9 cellular contexts compared by ENCODE assay signal in the genomic region with DNA sequence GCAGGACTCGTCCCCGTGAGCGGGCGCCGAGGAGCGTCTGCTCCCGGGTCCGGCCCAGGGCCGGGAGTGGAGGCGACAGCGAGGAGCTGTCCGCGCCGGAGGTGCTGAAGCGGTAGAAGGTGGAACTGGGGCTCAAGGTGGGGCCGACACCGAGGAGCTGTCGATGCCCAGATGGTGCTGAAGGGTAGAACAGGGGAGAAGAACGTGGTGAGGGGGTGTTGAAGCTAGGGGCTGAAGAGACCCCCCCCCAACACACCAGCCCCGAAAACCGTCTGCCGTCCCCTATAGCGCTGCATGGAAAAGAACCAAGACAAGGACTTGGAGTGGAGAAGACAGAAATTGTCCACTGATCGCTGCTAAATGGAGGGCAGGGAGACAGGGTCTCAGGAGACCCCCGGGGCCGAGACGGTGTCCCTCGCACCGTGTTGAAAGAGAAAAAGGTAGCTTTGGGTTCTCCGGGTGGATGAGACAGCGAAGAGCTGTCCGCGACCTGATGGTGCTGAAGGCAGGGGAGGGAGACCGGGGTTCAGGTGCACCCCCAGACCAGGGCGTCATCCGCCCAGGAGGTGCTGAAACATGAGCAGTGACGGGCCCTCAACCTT. TPM values are rescaled to one million over a fixed set of nuclear protein-coding genes. Genes with fewer than 3 reads are reported as not detected.
DNase-seq lines count a peak whose midpoint lies in the region; ATAC-seq and TF ChIP-seq lines count a peak whose summit lies in the region.
"Had no signal": no experiment of that assay in that cellular context is flagged by ENCODE, and none has a peak within 500 bp of the region (broad histone marks: within the 10 kb centered on the region; RNA-seq: fewer than 3 reads in every experiment).

No MANE protein-coding gene starts in this region.

- no peaks in the 10 kb centered on the region for H4K20me1 ChIP-seq in OCI-LY7 (ENCODE audit: insufficient read depth, low read length)

- H3K27ac ChIP-seq in OCI-LY7 (ENCODE audit: low read depth, low read length, poor library complexity, severe bottlenecking), result no peak overlapping the region
- no peak overlapping the region for H3K27ac ChIP-seq in thyroid gland

- CTCF ChIA-PET in OCI-LY7 (lab: Charles Lee; ENCODE audit: unreplicated experiment), result no interaction called here

- DNase-seq in NCI-H2196 (lab: John Stamatoyannopoulos, UW; ENCODE audit: unreplicated experiment) (peak; percentile 58), NCI-H2196 treated with DMSO at 0.1 percent for 48 hours (lab: John Stamatoyannopoulos, UW; ENCODE audit: unreplicated experiment) (no peak), OCI-LY7 (ENCODE audit: low spot score) (peak; percentile 37), immature natural killer cell (peak; percentile 49 to 59 (median 59)), thyroid gland (peak; percentile 32 to 54), GOT3 (lab: John Stamatoyannopoulos, UW) (no peak)
- peak; percentile 48 for DNase-seq in activated naive CD4-positive, alpha-beta T cell treated with anti-CD3 and anti-CD28 coated beads, Interleukin-2, amount 50 U/mL, for 16 hours

- H3K36me3 ChIP-seq in OCI-LY7 (ENCODE audit: insufficient read depth, low read length) (no peaks in the 10 kb centered on the region), thyroid gland (no peaks in the 10 kb centered on the region)

- no peak overlapping the region for H3K4me3 ChIP-seq in OCI-LY7 (ENCODE audit: low read depth, low read length, poor library complexity, severe bottlenecking)
- H3K4me3 ChIP-seq in thyroid gland (replicated peaks in 1 of 3), result no peak overlapping the region

- H3K79me2 ChIP-seq in OCI-LY7 (ENCODE audit: insufficient read depth, low read depth, low read length), result no peaks in the 10 kb centered on the region

- ATAC-seq in HG02623 (IDR thresholded peaks at IDR 0.05; ENCODE audit: unreplicated experiment), result no peak

- peaks cover 10% of the 10 kb centered on the region for H3K27me3 ChIP-seq in thyroid gland

- peaks cover 29% of the 10 kb centered on the region for H3K4me1 ChIP-seq in OCI-LY7 (ENCODE audit: insufficient read depth, low read length, poor library complexity, severe bottlenecking)
- H3K4me1 ChIP-seq in thyroid gland, result no peaks in the 10 kb centered on the region

- H3K4me3 Mint-ChIP-seq in immature natural killer cell, result peak overlapping the region in 1 of 5 donors; percentile 27

- H3K9me2 ChIP-seq in OCI-LY7 (ENCODE audit: insufficient read depth, low read length), result no peaks in the 10 kb centered on the region

- H3K4me1 Mint-ChIP-seq in immature natural killer cell, result peaks cover 6% of the 10 kb centered on the region in 2 donors

- no peak overlapping the region for H3K4me2 ChIP-seq in OCI-LY7 (ENCODE audit: low read length)

- TF ChIP-seq CTCF in OCI-LY7 (conservative IDR thresholded peaks at IDR 0.05; ENCODE audit: low read length), result no peak
- TF ChIP-seq CTCF in thyroid gland (IDR thresholded peaks at IDR 0.05), result no peak

- peaks cover 0 to 7% (median under 1%) of the 10 kb centered on the region in 6 donors for H3K9me3 Mint-ChIP-seq in immature natural killer cell

- BruUV-seq in OCI-LY7 (replicated peaks; lab: Mats Ljungman, UMichigan), result no TSS peak

- no peak overlapping the region for H3K27ac Mint-ChIP-seq in immature natural killer cell

- no peak overlapping the region for H2AFZ ChIP-seq in OCI-LY7 (ENCODE audit: low read length)

- H3K9me3 ChIP-seq in OCI-LY7 (ENCODE audit: low read length) (no peaks in the 10 kb centered on the region), thyroid gland (no peaks in the 10 kb centered on the region)

- peaks cover 15 to 22% (median 19%) of the 10 kb centered on the region in 3 donors for H3K27me3 Mint-ChIP-seq in immature natural killer cell (ENCODE audit: low read depth in 3 of 3)

- 21 to 24% methylated on average over 22 to 34 of the region's 37 CpGs for WGBS in thyroid gland, 2 donors

- no peak for TF ChIP-seq POLR2A in thyroid gland (IDR thresholded peaks at IDR 0.05)

- intact Hi-C loops in OCI-LY7 (cut with micrococcal nuclease; ENCODE audit: unreplicated experiment) (no loop called here), thyroid gland (cut with DNase I) (no loop called here)

- POLR2A ChIA-PET in OCI-LY7 (lab: Charles Lee), result no interaction called here

- no peaks in the 10 kb centered on the region for H3K36me3 Mint-ChIP-seq in immature natural killer cell

RNA-seq across cellular contexts. Expression of a gene that starts 7.1 kb away (rescaled TPM):
- not detected in 2 replicates for total RNA-seq in OCI-LY7 (2014; rRNA removed; shearing (Covaris generic))
- total RNA-seq in OCI-LY7 (2022) (0.77 and 1.4 TPM in 2 replicates), thyroid gland (1 to 10 TPM in 1 of 4 donors, under 1 TPM in 2, not detected in 1; 0.27 to 1.4 (median 0.92) TPM)
- polyA plus RNA-seq in immature natural killer cell, result not detected
- polyA plus RNA-seq: keratinocyte had no signal

RNA-seq across cellular contexts. Expression of a gene that starts 29.5 kb away (rescaled TPM):
- total RNA-seq in OCI-LY7 (2014; rRNA removed; shearing (Covaris generic)), result 2.9 and 4.9 TPM in 2 replicates
- total RNA-seq in OCI-LY7 (2022), result 6.9 and 8.6 TPM in 2 replicates
- 1 to 10 TPM in 2 of 3 donors, under 1 TPM in 1; 0.77 to 1.1 (median 1.1) TPM for polyA plus RNA-seq in immature natural killer cell
- total RNA-seq in thyroid gland, result 1 to 10 TPM in 2 of 4 donors, under 1 TPM in 1, not detected in 1; 0.40 to 2.5 (median 2.0) TPM

RNA-seq across cellular contexts. Expression of a gene that starts 40.3 kb away (rescaled TPM):
- total RNA-seq in OCI-LY7 (2014; rRNA removed; shearing (Covaris generic)), result 21.9 and 23.7 TPM in 2 replicates
- 18.1 and 22.6 TPM in 2 replicates for total RNA-seq in OCI-LY7 (2022)
- polyA plus RNA-seq in immature natural killer cell, result 10 to 100 TPM; 12.2 to 17.7 (median 15.4) TPM
- total RNA-seq in thyroid gland, result 10 to 100 TPM in 3 of 4 donors, 1 to 10 TPM in 1; 4.7 to 57.7 (median 29.3) TPM

RNA-seq across cellular contexts. Expression of a gene that starts 40.9 kb away (rescaled TPM):
- total RNA-seq in OCI-LY7 (2014; rRNA removed; shearing (Covaris generic)), result 0.38 and 3.7 TPM in 2 replicates
- total RNA-seq in OCI-LY7 (2022), result 1.1 and 2.6 TPM in 2 replicates
- under 1 TPM in 1 of 3 donors, not detected in 2; 0.15 TPM for polyA plus RNA-seq in immature natural killer cell
- total RNA-seq in thyroid gland, result 10 to 100 TPM in 1 of 4 donors, 1 to 10 TPM in 3; 5.7 to 17.0 (median 8.9) TPM
- polyA plus RNA-seq: keratinocyte had no signal

RNA-seq across cellular contexts. Expression of a gene that starts 48.1 kb away (rescaled TPM):
- 138 and 144 TPM in 2 replicates for total RNA-seq in OCI-LY7 (2014; rRNA removed; shearing (Covaris generic))
- total RNA-seq in OCI-LY7 (2022) (79.0 and 92.6 TPM in 2 replicates), thyroid gland (100 to 1,000 TPM; 193 to 394 (median 316) TPM)
- 10 to 100 TPM; 15.0 to 71.8 (median 54.7) TPM for polyA plus RNA-seq in immature natural killer cell

Comparison
In these comparisons a context has a peak if more than half of its experiments do, and no peak if none do; other contexts are left out.
1. DNase-seq: peak in NCI-H2196 (single experiment), OCI-LY7 (single experiment), activated naive CD4-positive, alpha-beta T cell treated with anti-CD3 and anti-CD28 coated beads, Interleukin-2, amount 50 U/mL, for 16 hours (single experiment), immature natural killer cell (3 of 3) and thyroid gland (2 of 2); none in NCI-H2196 treated with DMSO at 0.1 percent for 48 hours (single experiment) and GOT3 (single experiment).